In the genomic region with DNA sequence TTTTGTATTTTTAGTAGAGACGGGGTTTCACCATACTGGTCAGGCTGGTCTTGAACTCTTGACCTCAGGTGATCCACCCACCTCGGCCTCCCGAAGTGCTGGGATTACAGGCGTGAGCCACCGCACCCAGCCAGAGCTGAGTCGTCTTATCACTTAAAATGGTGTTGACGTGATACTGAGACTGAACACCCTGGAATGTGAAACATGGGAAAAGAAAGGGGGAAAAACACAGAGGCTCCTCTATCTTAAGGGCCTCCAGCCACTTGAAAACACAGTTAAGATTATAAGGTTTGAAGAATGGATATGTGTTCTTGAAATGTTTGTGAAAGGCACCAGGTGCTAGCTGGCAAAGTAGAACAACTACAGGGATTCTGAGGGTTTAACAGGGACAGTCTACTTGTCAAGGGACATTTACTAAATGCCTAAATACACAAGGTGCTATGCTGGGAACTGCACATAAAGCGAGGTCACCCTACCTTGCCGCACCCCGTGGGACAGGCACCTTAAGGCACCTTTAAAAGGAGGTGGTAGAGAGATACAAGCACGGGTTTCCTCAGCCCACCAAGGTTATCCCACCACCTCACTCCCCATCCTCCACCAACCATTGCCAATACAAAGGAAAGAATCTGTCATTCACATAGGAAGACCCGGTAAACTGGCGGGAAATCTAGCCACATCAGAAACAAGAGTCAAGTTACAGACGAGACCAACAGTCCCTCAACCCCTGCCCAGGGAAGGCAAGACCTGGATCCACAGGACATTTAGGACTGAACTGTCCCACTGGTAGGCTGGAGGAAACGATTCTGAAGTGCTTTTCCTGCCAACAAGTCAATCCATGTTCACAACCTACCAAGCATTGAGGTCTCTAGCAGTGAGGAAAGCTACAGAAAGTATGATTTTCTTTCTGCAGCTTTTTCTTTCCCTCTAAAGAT, we compare ENCODE assay signal across 1 cellular context.
TF ChIP-seq lines count a peak whose summit lies in the region.

No MANE protein-coding gene starts in this region.

TF ChIP-seq in GM12891, 5 proteins besides CTCF, POLR2A, EP300 and RAD21 (continued from another document):
- TF ChIP-seq POU2F2 (IDR thresholded peaks at IDR 0.05; ENCODE audit: low read depth, low read length) (no peak), TAF1 (IDR thresholded peaks at IDR 0.05; ENCODE audit: low read depth, low read length) (no peak), POLR2AphosphoS5 (IDR thresholded peaks at IDR 0.05; ENCODE audit: low read depth, low read length) (no peak)
